Comparison of ENCODE assay signal across 24 cellular contexts in genomic region chr2:216678813-216679657, GRCh38. TPM values are rescaled to one million over a fixed set of nuclear protein-coding genes. Genes with fewer than 3 reads are reported as not detected.
A peak's percentile ranks its signal among the peaks of the same experiment; 100 is the strongest.
DNase-seq lines count a peak whose midpoint lies in the region; ATAC-seq, FAIRE-seq and TF ChIP-seq lines count a peak whose summit lies in the region.
"Had no signal": no experiment of that assay in that cellular context is flagged by ENCODE, and none has a peak within 500 bp of the region (broad histone marks: within the 10 kb centered on the region; RNA-seq: fewer than 3 reads in every experiment).

No MANE protein-coding gene starts in this region.

- no peak overlapping the region for H3K4me3 ChIP-seq in K562
- peak overlapping the region; percentile 38 for H3K4me3 ChIP-seq in left ventricle myocardium inferior
- H3K4me3 ChIP-seq in neural progenitor cell = no peak overlapping the region
- H3K4me3 ChIP-seq in thoracic aorta = no peak overlapping the region
- no peak overlapping the region for H3K4me3 ChIP-seq in effector memory CD4-positive, alpha-beta T cell (ENCODE audit: insufficient read depth, low read depth, low read length, poor library complexity, severe bottlenecking)
- H3K4me3 ChIP-seq: hepatocyte, mucosa of descending colon, upper lobe of right lung had no signal

- intact Hi-C loops in K562 (cut with micrococcal nuclease) (no loop called here), left ventricle myocardium inferior (cut with micrococcal nuclease) (no loop called here), natural killer cell (cut with micrococcal nuclease) (no loop called here), left colon (cut with DNase I, micrococcal nuclease) (no loop called here)

- TF ChIP-seq POLR2A in K562 (conservative IDR thresholded peaks at IDR 0.05) = no peak

- POLR2A ChIA-PET in K562 (lab: Yijun Ruan, JAX) = interaction anchor here (0.6 kb wide), 1 partner anchor 640 kb away, joined by 4 read pairs; no protein-coding TSS in a partner anchor

- H3K4me3 Mint-ChIP-seq in neural progenitor cell (no peak overlapping the region), natural killer cell (no peak overlapping the region)
- H3K4me3 Mint-ChIP-seq: activated CD8-positive, alpha-beta T cell treated with anti-CD3 and anti-CD28 coated beads, Interleukin-2, amount 10 ng/mL, durations not matched to agents 7 days and 5 days; activated naive CD8-positive, alpha-beta T cell treated with anti-CD3 and anti-CD28 coated beads for 36 hours; activated T-cell treated with anti-CD3 and anti-CD28 coated beads, Interleukin-2, amount 50 U/mL, for 72 hours; stimulated activated effector memory CD8-positive, alpha-beta T cell treated with anti-CD3 and anti-CD28 coated beads, Interleukin-12 subunit alpha, Interleukin-12 subunit beta, amount 100 ng/mL, for 72 hours; T-helper 1 cell treated with Interleukin-12 subunit alpha and Interleukin-12 subunit beta and Interleukin-4 antibody, amounts not matched to agents 30 μg/mL and 1 μg/mL, for 36 hours had no signal

- no peaks in the 10 kb centered on the region for H3K9me3 ChIP-seq in K562 (replicated peaks; ENCODE audit: control insufficient read depth, insufficient read depth, low read depth, low read length)
- H3K9me3 ChIP-seq in left ventricle myocardium inferior (replicated peaks) = no peaks in the 10 kb centered on the region
- no peaks in the 10 kb centered on the region for H3K9me3 ChIP-seq in neural progenitor cell (ENCODE audit: low read depth)
- H3K9me3 ChIP-seq in thoracic aorta = no peaks in the 10 kb centered on the region
- no peaks in the 10 kb centered on the region for H3K9me3 ChIP-seq in effector memory CD4-positive, alpha-beta T cell (ENCODE audit: control insufficient read depth, low read length)
- H3K9me3 ChIP-seq: mucosa of descending colon, upper lobe of right lung had no signal

- H3K9me3 Mint-ChIP-seq in neural progenitor cell (no peaks in the 10 kb centered on the region), natural killer cell (no peaks in the 10 kb centered on the region)
- H3K9me3 Mint-ChIP-seq: activated naive CD8-positive, alpha-beta T cell treated with anti-CD3 and anti-CD28 coated beads for 36 hours; activated T-cell treated with anti-CD3 and anti-CD28 coated beads, Interleukin-2, amount 50 U/mL, for 72 hours; stimulated activated effector memory CD8-positive, alpha-beta T cell treated with anti-CD3 and anti-CD28 coated beads, Interleukin-12 subunit alpha, Interleukin-12 subunit beta, amount 100 ng/mL, for 72 hours; T-helper 1 cell treated with Interleukin-12 subunit alpha and Interleukin-12 subunit beta and Interleukin-4 antibody, amounts not matched to agents 30 μg/mL and 1 μg/mL, for 36 hours had no signal

- H3K9me1 ChIP-seq in K562 (ENCODE audit: control insufficient read depth, insufficient read depth, low read length) = no peaks in the 10 kb centered on the region

- BruUV-seq in K562 (replicated peaks; lab: Mats Ljungman, UMichigan) = no TSS peak

- no peak overlapping the region for H2AFZ ChIP-seq in K562 (ENCODE audit: low read depth, low read length)
- H2AFZ ChIP-seq in neural progenitor cell (replicated peaks) = no peak overlapping the region
- H2AFZ ChIP-seq: hepatocyte had no signal

- ATAC-seq in K562 = no peak
- no peak for ATAC-seq in thoracic aorta (ENCODE audit: insufficient number of reproducible peaks, low FRiP score, low read depth)
- no peak for ATAC-seq in natural killer cell
- ATAC-seq in left colon = no peak
- ATAC-seq: activated CD8-positive, alpha-beta T cell treated with anti-CD3 and anti-CD28 coated beads, Interleukin-2, amount 10 ng/mL, durations not matched to agents 7 days and 5 days; activated T-cell treated with anti-CD3 and anti-CD28 coated beads, Interleukin-2, amount 50 U/mL, for 72 hours; mucosa of descending colon; stimulated activated effector memory CD8-positive, alpha-beta T cell treated with anti-CD3 and anti-CD28 coated beads, Interleukin-12 subunit alpha, Interleukin-12 subunit beta, amount 100 ng/mL, for 72 hours; upper lobe of right lung had no signal

- H3F3A ChIP-seq in neural progenitor cell (ENCODE audit: low read depth) = no peaks in the 10 kb centered on the region

- CTCF ChIA-PET in K562 (lab: Yijun Ruan, JAX; ENCODE audit: low intra/inter-chr PET ratio) = interaction anchor here (0.5 kb wide), 1 partner anchor 23 kb away, joined by 3 read pairs; no protein-coding TSS in a partner anchor

- H3K4me1 Mint-ChIP-seq in neural progenitor cell (peaks cover 27% of the 10 kb centered on the region), natural killer cell (peaks cover 6% of the 10 kb centered on the region in 2 donors)

- peaks cover 0 to 20% of the 10 kb centered on the region in 2 experiments; a peak in 2 of 5 replicates for H3K27me3 ChIP-seq in K562 (ENCODE audit: control insufficient read depth in 2 of 2, insufficient read depth in 2 of 2, low read length in 2 of 2)
- H3K27me3 ChIP-seq in left ventricle myocardium inferior (ENCODE audit: low read depth) = no peaks in the 10 kb centered on the region
- no peaks in the 10 kb centered on the region for H3K27me3 ChIP-seq in neural progenitor cell
- H3K27me3 ChIP-seq in thoracic aorta (replicated peaks; ENCODE audit: insufficient read depth) = no peaks in the 10 kb centered on the region
- H3K27me3 ChIP-seq in effector memory CD4-positive, alpha-beta T cell (replicated peaks; ENCODE audit: control insufficient read depth, insufficient read depth, low read length, poor library complexity, severe bottlenecking) = no peaks in the 10 kb centered on the region
- H3K27me3 ChIP-seq: hepatocyte, upper lobe of right lung had no signal

- no peak for TF ChIP-seq EP300 in K562 (IDR thresholded peaks at IDR 0.05; ENCODE audit: low read length)

- H3K9ac ChIP-seq in K562 (ENCODE audit: insufficient read depth in 1 of 2, low read depth in 2 of 2, low read length in 2 of 2) (no peak overlapping the region; a peak in 1 of 4 replicates), neural progenitor cell (no peak overlapping the region)

- no peak for DNase-seq in K562 (ENCODE audit: extremely low read depth in 1 of 4, low spot score in 3 of 4)
- DNase-seq in left ventricle myocardium inferior = no peak
- no peak for DNase-seq in neural progenitor cell (ENCODE audit: low spot score)
- no peak for DNase-seq in thoracic aorta (ENCODE audit: low spot score)
- no peak for DNase-seq in natural killer cell
- no peak for DNase-seq in stimulated activated CD4-positive, alpha-beta T cell treated with anti-CD3 and anti-CD28 coated beads, Interleukin-4, amount 100 ng/mL, for 1 hour
- no peak for DNase-seq in left colon
- no peak for DNase-seq in effector memory CD4-positive, alpha-beta T cell
- DNase-seq: activated CD4-positive, CD25-positive, alpha-beta regulatory T cell; activated CD8-positive, alpha-beta T cell treated with anti-CD3 and anti-CD28 coated beads, Interleukin-2, amount 10 ng/mL, durations not matched to agents 7 days and 5 days; activated naive CD8-positive, alpha-beta T cell treated with anti-CD3 and anti-CD28 coated beads for 36 hours; activated T-cell treated with anti-CD3 and anti-CD28 coated beads, Interleukin-2, amount 50 U/mL, for 72 hours; DMS79 treated with DMSO at 0.1 percent for 48 hours; Kasumi-1; mucosa of descending colon; NCI-H1092 treated with DMSO at 0.1 percent for 48 hours; NCI-H526; SIG-M5; upper lobe of right lung had no signal

- H3K27ac Mint-ChIP-seq in neural progenitor cell (peak overlapping the region; percentile 46), natural killer cell (no peak overlapping the region)
- H3K27ac Mint-ChIP-seq: activated CD8-positive, alpha-beta T cell treated with anti-CD3 and anti-CD28 coated beads, Interleukin-2, amount 10 ng/mL, durations not matched to agents 7 days and 5 days; activated naive CD8-positive, alpha-beta T cell treated with anti-CD3 and anti-CD28 coated beads for 36 hours; activated T-cell treated with anti-CD3 and anti-CD28 coated beads, Interleukin-2, amount 50 U/mL, for 72 hours; stimulated activated effector memory CD8-positive, alpha-beta T cell treated with anti-CD3 and anti-CD28 coated beads, Interleukin-12 subunit alpha, Interleukin-12 subunit beta, amount 100 ng/mL, for 72 hours; T-helper 1 cell treated with Interleukin-12 subunit alpha and Interleukin-12 subunit beta and Interleukin-4 antibody, amounts not matched to agents 30 μg/mL and 1 μg/mL, for 36 hours had no signal

- no peaks in the 10 kb centered on the region for H3K36me3 ChIP-seq in K562 (ENCODE audit: control insufficient read depth, insufficient read depth, low read length)
- H3K36me3 ChIP-seq in left ventricle myocardium inferior = peaks cover 49% of the 10 kb centered on the region
- H3K36me3 ChIP-seq in neural progenitor cell = peaks cover 6% of the 10 kb centered on the region
- H3K36me3 ChIP-seq in thoracic aorta = peaks cover 44% of the 10 kb centered on the region
- no peaks in the 10 kb centered on the region for H3K36me3 ChIP-seq in effector memory CD4-positive, alpha-beta T cell (ENCODE audit: control insufficient read depth, insufficient read depth, low read length)
- H3K36me3 ChIP-seq: upper lobe of right lung had no signal

- WGBS in K562 (ENCODE audit: insufficient coverage, low coverage, missing lambda C conversion rate) = 54% methylated on average over 8 of the region's 21 CpGs

- no peak for FAIRE-seq in K562 (lab: Jason Lieb, UNC)
- FAIRE-seq: bronchial epithelial cell had no signal

- H3K36me3 Mint-ChIP-seq in neural progenitor cell = peaks cover 24% of the 10 kb centered on the region
- H3K36me3 Mint-ChIP-seq in natural killer cell = no peaks in the 10 kb centered on the region
- H3K36me3 Mint-ChIP-seq: activated naive CD8-positive, alpha-beta T cell treated with anti-CD3 and anti-CD28 coated beads for 36 hours; stimulated activated effector memory CD8-positive, alpha-beta T cell treated with anti-CD3 and anti-CD28 coated beads, Interleukin-12 subunit alpha, Interleukin-12 subunit beta, amount 100 ng/mL, for 72 hours had no signal

- no peak for TF ChIP-seq CTCF in K562 (IDR thresholded peaks at IDR 0.05 in 2 of 3, conservative IDR thresholded peaks at IDR 0.05 in 1 of 3; ENCODE audit: insufficient read depth in 2 of 3, low read depth in 1 of 3, low read length in 3 of 3)
- TF ChIP-seq CTCF in left ventricle myocardium inferior (IDR thresholded peaks at IDR 0.05; ENCODE audit: borderline replicate concordance) = no peak
- TF ChIP-seq CTCF in neural progenitor cell (IDR thresholded peaks at IDR 0.05) = no peak
- no peak for TF ChIP-seq CTCF in thoracic aorta (IDR thresholded peaks at IDR 0.05)
- no peak for TF ChIP-seq CTCF in natural killer cell (IDR thresholded peaks at IDR 0.05)

- H3K4me1 ChIP-seq in K562 (replicated peaks in 1 of 2; ENCODE audit: control insufficient read depth in 2 of 2, insufficient read depth in 2 of 2, low read length in 2 of 2) (peaks cover 17% of the 10 kb centered on the region in 2 experiments), left ventricle myocardium inferior (peaks cover 65% of the 10 kb centered on the region), neural progenitor cell (no peaks in the 10 kb centered on the region), thoracic aorta (ENCODE audit: control insufficient read depth in 1 of 2, low read depth in 2 of 2) (peaks cover 25 to 53% of the 10 kb centered on the region in 2 donors)
- H3K4me1 ChIP-seq in effector memory CD4-positive, alpha-beta T cell (ENCODE audit: control insufficient read depth, insufficient read depth, low read length, poor library complexity, severe bottlenecking) = no peaks in the 10 kb centered on the region

- H3K27ac ChIP-seq in K562 (ENCODE audit: extremely low read depth, low read depth, low read length) (no peak overlapping the region), left ventricle myocardium inferior (replicated peaks) (peak overlapping the region; percentile 92), neural progenitor cell (no peak overlapping the region), thoracic aorta (peak overlapping the region; percentile 81 to 86)
- no peak overlapping the region for H3K27ac ChIP-seq in effector memory CD4-positive, alpha-beta T cell (ENCODE audit: insufficient read depth, low read length, poor library complexity, severe bottlenecking)
- H3K27ac ChIP-seq: hepatocyte, upper lobe of right lung had no signal

- H3K4me2 ChIP-seq in K562 (ENCODE audit: insufficient read depth, low read length) (no peak overlapping the region), neural progenitor cell (no peak overlapping the region)
- H3K4me2 ChIP-seq: hepatocyte had no signal

- in situ Hi-C loops in K562 (cut with MboI) = loop anchor here (25.0 kb wide), 1 partner anchor 1033 kb away; no protein-coding TSS in a partner anchor

- H4K20me1 ChIP-seq in K562 (replicated peaks; ENCODE audit: control insufficient read depth, insufficient read depth, low read length) = no peaks in the 10 kb centered on the region
- H4K20me1 ChIP-seq in neural progenitor cell (ENCODE audit: low read depth) = peaks cover 69% of the 10 kb centered on the region

- H3K27me3 Mint-ChIP-seq in neural progenitor cell (ENCODE audit: insufficient read depth, low read depth) (peaks cover 7% of the 10 kb centered on the region), natural killer cell (ENCODE audit: low read depth in 2 of 2) (peaks cover 32 to 44% of the 10 kb centered on the region in 2 donors)

- H3K79me2 ChIP-seq in K562 (ENCODE audit: control insufficient read depth, insufficient read depth, low read length) = no peaks in the 10 kb centered on the region
- H3K79me2 ChIP-seq in neural progenitor cell (ENCODE audit: low read depth) = no peaks in the 10 kb centered on the region

- no peak for TF ChIP-seq RAD21 in K562 (CRISPR knock-in tag; conservative IDR thresholded peaks at IDR 0.05 in 1 of 2, IDR thresholded peaks at IDR 0.05 in 1 of 2)

RNA-seq across cellular contexts. Expression of gene IGFBP5, which starts 16.3 kb away (rescaled TPM):
- total RNA-seq in K562 (2011; cell fraction: chromatin; rRNA removed; ENCODE audit: low replicate concordance) = 0.05 TPM in 1 of 2 replicates, not detected in the other
- total RNA-seq in K562 (2011; cell fraction: nucleolus; rRNA removed) = 0.17 TPM in 1 of 2 replicates, not detected in the other
- 0.29 TPM in 1 of 2 replicates, not detected in the other for total RNA-seq in K562 (2011; cell fraction: nucleoplasm; rRNA removed)
- not detected in 2 replicates for total RNA-seq in K562 (2014; rRNA removed)
- total RNA-seq in K562 (2014; rRNA removed; fragmentation: Illumina TruSeq; extraction: Trizol) = not detected in 2 replicates
- not detected in 2 replicates for total RNA-seq in K562 (2015; rRNA removed; fragmentation: Illumina TruSeq; extraction: Trizol)
- 1.9 and 2.5 TPM in 2 replicates for total RNA-seq in K562 (2021)
- 0.01 and 0.05 TPM in 2 replicates for polyA plus RNA-seq in K562 (2011; rRNA removed)
- polyA plus RNA-seq in K562 (2011; cell fraction: cytosol; rRNA removed) = under 0.01 and 0.28 TPM in 2 replicates
- polyA plus RNA-seq in K562 (2011; cell fraction: nucleus; rRNA removed) = 0.01 and 0.40 TPM in 2 replicates
- 0.04 and 0.08 TPM in 2 replicates for polyA plus RNA-seq in K562 (2012)
- polyA plus RNA-seq in K562 (2014; fragmentation: Illumina TruSeq; extraction: Trizol) = not detected in 2 replicates
- polyA plus RNA-seq in K562 (2014; fragmentation: Nextera tagmentation; extraction: Ambion mirVana) = not detected
- 0.03 and 0.49 TPM in 2 replicates for polyA plus RNA-seq in K562 (2014; rRNA removed)
- polyA minus RNA-seq in K562 (2011; rRNA and poly(A)+ RNA removed) = 0.03 and 0.04 TPM in 2 replicates
- polyA minus RNA-seq in K562 (2011; cell fraction: cytosol; rRNA and poly(A)+ RNA removed) = not detected in 2 replicates
- polyA minus RNA-seq in K562 (2011; cell fraction: nucleus; rRNA and poly(A)+ RNA removed) = under 0.01 TPM in 1 of 2 replicates, not detected in the other
- total RNA-seq in left ventricle myocardium inferior = 138 TPM
- 150 and 249 TPM in 2 replicates for total RNA-seq in neural progenitor cell (ENCODE audit: low replicate concordance)
- 1,000 to 10,000 TPM in 1 of 2 donors, 100 to 1,000 TPM in 1; 482 to 2,105 TPM for total RNA-seq in thoracic aorta
- not detected for total RNA-seq in natural killer cell
- total RNA-seq in left colon = 100 to 1,000 TPM in 1 of 2 donors, 10 to 100 TPM in 1; 40.0 to 135 TPM
- total RNA-seq: activated naive CD8-positive, alpha-beta T cell treated with anti-CD3 and anti-CD28 coated beads for 36 hours; activated T-cell treated with anti-CD3 and anti-CD28 coated beads, Interleukin-2, amount 50 U/mL, for 72 hours; OCI-LY7 had no signal

RNA-seq across cellular contexts. Expression of gene IGFBP2, which starts 45.8 kb away (rescaled TPM):
- total RNA-seq in K562 (2011; cell fraction: chromatin; rRNA removed; ENCODE audit: low replicate concordance) = not detected in 2 replicates
- total RNA-seq in K562 (2011; cell fraction: nucleolus; rRNA removed) = not detected in 2 replicates
- not detected in 2 replicates for total RNA-seq in K562 (2011; cell fraction: nucleoplasm; rRNA removed)
- total RNA-seq in K562 (2014; rRNA removed) (not detected in 2 replicates), K562 (2014; rRNA removed; fragmentation: Illumina TruSeq; extraction: Trizol) (not detected in 2 replicates), K562 (2015; rRNA removed; fragmentation: Illumina TruSeq; extraction: Trizol) (0.23 TPM in 1 of 2 replicates, not detected in the other), K562 (2021) (0.85 and 0.93 TPM in 2 replicates), left ventricle myocardium inferior (136 TPM), neural progenitor cell (ENCODE audit: low replicate concordance) (371 and 935 TPM in 2 replicates), thoracic aorta (1,000 to 10,000 TPM in 1 of 2 donors, 100 to 1,000 TPM in 1; 608 to 2,156 TPM), natural killer cell (under 1 TPM in 1 of 3 donors, not detected in 2; 0.21 TPM), left colon (100 to 1,000 TPM; 120 to 143 TPM)
- polyA plus RNA-seq in K562 (2011; rRNA removed) (not detected in 2 replicates), K562 (2014; fragmentation: Illumina TruSeq; extraction: Trizol) (not detected in 2 replicates), K562 (2014; fragmentation: Nextera tagmentation; extraction: Ambion mirVana) (not detected), K562 (2014; rRNA removed) (not detected in 2 replicates)
- 0.06 and 0.31 TPM in 2 replicates for polyA plus RNA-seq in K562 (2011; cell fraction: cytosol; rRNA removed)
- polyA plus RNA-seq in K562 (2011; cell fraction: nucleus; rRNA removed) = not detected in 2 replicates
- 0.29 and 0.76 TPM in 2 replicates for polyA plus RNA-seq in K562 (2012)
- polyA minus RNA-seq in K562 (2011; rRNA and poly(A)+ RNA removed) = not detected in 2 replicates
- polyA minus RNA-seq in K562 (2011; cell fraction: cytosol; rRNA and poly(A)+ RNA removed) = not detected in 2 replicates
- not detected in 2 replicates for polyA minus RNA-seq in K562 (2011; cell fraction: nucleus; rRNA and poly(A)+ RNA removed)

Comparison
In these comparisons a context has a peak if more than half of its experiments do, and no peak if none do; other contexts are left out.
1. H3K27ac ChIP-seq: peak in left ventricle myocardium inferior (single experiment) and thoracic aorta (2 of 2); none in K562 (single experiment), neural progenitor cell (single experiment) and effector memory CD4-positive, alpha-beta T cell (single experiment).
2. RNA of gene IGFBP5, which starts 16.3 kb away (total RNA-seq): 482 to 2,105 TPM in thoracic aorta, 150 to 249 TPM in neural progenitor cell, 138 TPM in left ventricle myocardium inferior (single experiment) and 40.0 to 135 TPM in left colon; 0.05 to 2.5 TPM in K562 and not detected in natural killer cell; every median in the first group is over 10 times any median in the second.
3. RNA of gene IGFBP2, which starts 45.8 kb away (total RNA-seq): 608 to 2,156 TPM in thoracic aorta, 371 to 935 TPM in neural progenitor cell, 120 to 143 TPM in left colon and 136 TPM in left ventricle myocardium inferior (single experiment); 0.21 TPM in natural killer cell and 0.23 to 0.93 TPM in K562; every median in the first group is over 10 times any median in the second.